Comparison of ENCODE assay signal across 8 cellular contexts in the genomic region with DNA sequence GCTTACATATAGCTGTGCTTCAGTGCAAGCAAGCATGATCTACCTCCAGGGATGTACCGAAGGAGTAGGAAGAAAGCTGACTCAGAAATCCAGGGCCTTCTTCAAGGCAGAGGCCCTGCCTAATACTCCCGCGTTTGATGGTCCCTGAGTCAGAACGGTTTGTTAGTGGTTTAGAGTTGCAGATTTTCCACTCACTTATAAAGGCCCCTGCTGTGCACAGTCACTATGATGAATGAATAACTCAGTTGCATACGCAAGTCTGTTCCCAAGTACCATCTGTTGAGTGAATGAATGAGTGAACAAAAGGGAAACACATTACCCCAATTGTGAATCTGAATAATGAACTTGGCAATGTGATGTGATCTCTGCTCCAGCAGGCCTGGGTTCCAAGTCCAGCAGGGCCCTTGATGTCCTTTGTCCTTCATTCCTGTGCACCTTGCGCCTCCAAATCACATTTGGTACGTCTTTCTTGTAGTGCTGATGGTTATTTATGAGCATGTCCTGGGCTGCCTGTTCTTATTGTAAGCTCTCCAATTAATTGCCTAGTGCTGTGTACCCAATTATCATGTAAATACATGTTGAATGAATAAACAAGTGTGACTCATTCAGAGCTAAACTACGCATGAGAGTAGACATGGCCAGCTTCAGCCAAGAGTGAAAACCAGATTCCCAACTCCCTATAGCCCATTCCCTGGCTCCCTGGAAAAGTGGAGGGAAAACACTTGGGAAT.
DNase-seq lines count a peak whose midpoint lies in the region; ATAC-seq lines count a peak whose summit lies in the region.

No MANE protein-coding gene starts in this region.

- H3K4me3 Mint-ChIP-seq in activated CD4-positive, alpha-beta memory T cell treated with anti-CD3 and anti-CD28 coated beads for 36 hours: no peak overlapping the region
- no peak overlapping the region for H3K4me3 Mint-ChIP-seq in activated CD4-positive, alpha-beta memory T cell treated with anti-CD3 and anti-CD28 coated beads, Interleukin-2, amount 10 ng/mL, durations not matched to agents 7 days and 5 days
- H3K4me3 Mint-ChIP-seq in T-helper 2 cell treated with Interferon-gamma antibody and Interleukin-4, amounts not matched to agents 5 μg/mL and 100 μg/mL, for 36 hours: no peak overlapping the region
- no peak overlapping the region for H3K4me3 Mint-ChIP-seq in stimulated activated effector memory CD8-positive, alpha-beta T cell treated with anti-CD3 and anti-CD28 coated beads, Interleukin-12 subunit alpha, Interleukin-12 subunit beta, amount 100 ng/mL, for 72 hours
- no peak overlapping the region for H3K4me3 Mint-ChIP-seq in T-cell

- no peaks in the 10 kb centered on the region for H3K9me3 Mint-ChIP-seq in activated CD4-positive, alpha-beta memory T cell treated with anti-CD3 and anti-CD28 coated beads for 36 hours
- no peaks in the 10 kb centered on the region for H3K9me3 Mint-ChIP-seq in activated CD4-positive, alpha-beta memory T cell treated with anti-CD3 and anti-CD28 coated beads, Interleukin-2, amount 10 ng/mL, durations not matched to agents 7 days and 5 days
- no peaks in the 10 kb centered on the region for H3K9me3 Mint-ChIP-seq in T-helper 2 cell treated with Interferon-gamma antibody and Interleukin-4, amounts not matched to agents 5 μg/mL and 100 μg/mL, for 36 hours
- no peaks in the 10 kb centered on the region for H3K9me3 Mint-ChIP-seq in stimulated activated effector memory CD8-positive, alpha-beta T cell treated with anti-CD3 and anti-CD28 coated beads, Interleukin-12 subunit alpha, Interleukin-12 subunit beta, amount 100 ng/mL, for 72 hours
- no peaks in the 10 kb centered on the region for H3K9me3 Mint-ChIP-seq in T-cell

- POLR2A ChIA-PET in activated CD4-positive, alpha-beta memory T cell treated with anti-CD3 and anti-CD28 coated beads for 36 hours (lab: Charles Lee): interaction anchor here (1.4 to 2.9 kb wide), 3 partner anchors 46 to 151 kb away, joined by 4 to 8 read pairs (median 4); no protein-coding TSS in a partner anchor
- POLR2A ChIA-PET in activated CD4-positive, alpha-beta memory T cell treated with anti-CD3 and anti-CD28 coated beads, Interleukin-2, amount 10 ng/mL, durations not matched to agents 7 days and 5 days (lab: Charles Lee): no interaction called here
- POLR2A ChIA-PET in T-cell (lab: Charles Lee): no interaction called here

- peaks cover 10% of the 10 kb centered on the region for H3K4me1 Mint-ChIP-seq in activated CD4-positive, alpha-beta memory T cell treated with anti-CD3 and anti-CD28 coated beads for 36 hours (ENCODE audit: low read depth)
- H3K4me1 Mint-ChIP-seq in activated CD4-positive, alpha-beta memory T cell treated with anti-CD3 and anti-CD28 coated beads, Interleukin-2, amount 10 ng/mL, durations not matched to agents 7 days and 5 days: no peaks in the 10 kb centered on the region
- H3K4me1 Mint-ChIP-seq in T-helper 2 cell treated with Interferon-gamma antibody and Interleukin-4, amounts not matched to agents 5 μg/mL and 100 μg/mL, for 36 hours (ENCODE audit: low read depth): peaks cover 2% of the 10 kb centered on the region
- H3K4me1 Mint-ChIP-seq in stimulated activated effector memory CD8-positive, alpha-beta T cell treated with anti-CD3 and anti-CD28 coated beads, Interleukin-12 subunit alpha, Interleukin-12 subunit beta, amount 100 ng/mL, for 72 hours: no peaks in the 10 kb centered on the region
- peaks cover 3 to 10% (median 7%) of the 10 kb centered on the region in 3 donors for H3K4me1 Mint-ChIP-seq in T-cell

- intact Hi-C loops in activated CD4-positive, alpha-beta memory T cell treated with anti-CD3 and anti-CD28 coated beads for 36 hours (cut with micrococcal nuclease): loop anchor here (1.0 to 5.0 kb wide), 4 partner anchors 19 to 468 kb away; a partner anchor contains a TSS

- CTCF ChIA-PET in activated CD4-positive, alpha-beta memory T cell treated with anti-CD3 and anti-CD28 coated beads for 36 hours (lab: Charles Lee): interaction anchor here (1.0 to 11.8 kb wide), 10 partner anchors 20 to 473 kb away, joined by 3 to 138 read pairs (median 21); no protein-coding TSS in a partner anchor
- CTCF ChIA-PET in activated CD4-positive, alpha-beta memory T cell treated with anti-CD3 and anti-CD28 coated beads, Interleukin-2, amount 10 ng/mL, durations not matched to agents 7 days and 5 days (lab: Charles Lee): interaction anchor here (0.6 to 3.1 kb wide), 9 partner anchors 97 to 505 kb away, joined by 3 to 48 read pairs (median 7); no protein-coding TSS in a partner anchor
- CTCF ChIA-PET in T-cell (lab: Charles Lee): interaction anchor here (0.6 to 6.1 kb wide), 6 partner anchors 12 to 574 kb away, joined by 3 to 53 read pairs (median 6); no protein-coding TSS in a partner anchor

- peak; percentile 73 for DNase-seq in activated CD4-positive, alpha-beta memory T cell treated with anti-CD3 and anti-CD28 coated beads for 36 hours
- DNase-seq in activated CD4-positive, alpha-beta memory T cell treated with anti-CD3 and anti-CD28 coated beads, Interleukin-2, amount 10 ng/mL, durations not matched to agents 7 days and 5 days: no peak
- DNase-seq in T-helper 2 cell treated with Interferon-gamma antibody and Interleukin-4, amounts not matched to agents 5 μg/mL and 100 μg/mL, for 36 hours (ENCODE audit: low spot score): peak; percentile 62
- DNase-seq in hippocampal formation (lab: John Stamatoyannopoulos, UW): peak; percentile 70 to 97
- no peak for DNase-seq in stimulated activated effector memory CD8-positive, alpha-beta T cell treated with anti-CD3 and anti-CD28 coated beads, Interleukin-12 subunit alpha, Interleukin-12 subunit beta, amount 100 ng/mL, for 72 hours (ENCODE audit: low spot score in 2 of 2)
- no peak for DNase-seq in T-cell

- peak; percentile 98 for ATAC-seq in stimulated activated effector memory CD8-positive, alpha-beta T cell treated with anti-CD3 and anti-CD28 coated beads, Interleukin-12 subunit alpha, Interleukin-12 subunit beta, amount 100 ng/mL, for 72 hours
- ATAC-seq in GM21825 (IDR thresholded peaks at IDR 0.05; ENCODE audit: unreplicated experiment) (no peak), T-cell (replicated peaks in 1 of 4) (no peak), HG03521 (IDR thresholded peaks at IDR 0.05; ENCODE audit: unreplicated experiment) (no peak)

- H3K36me3 Mint-ChIP-seq in activated CD4-positive, alpha-beta memory T cell treated with anti-CD3 and anti-CD28 coated beads for 36 hours: peaks cover 8% of the 10 kb centered on the region
- peaks cover 3% of the 10 kb centered on the region for H3K36me3 Mint-ChIP-seq in activated CD4-positive, alpha-beta memory T cell treated with anti-CD3 and anti-CD28 coated beads, Interleukin-2, amount 10 ng/mL, durations not matched to agents 7 days and 5 days (ENCODE audit: low read depth)
- H3K36me3 Mint-ChIP-seq in T-helper 2 cell treated with Interferon-gamma antibody and Interleukin-4, amounts not matched to agents 5 μg/mL and 100 μg/mL, for 36 hours (ENCODE audit: low read depth): peaks cover 10% of the 10 kb centered on the region
- H3K36me3 Mint-ChIP-seq in stimulated activated effector memory CD8-positive, alpha-beta T cell treated with anti-CD3 and anti-CD28 coated beads, Interleukin-12 subunit alpha, Interleukin-12 subunit beta, amount 100 ng/mL, for 72 hours: peaks cover 11% of the 10 kb centered on the region
- H3K36me3 Mint-ChIP-seq in T-cell: peaks cover 14% of the 10 kb centered on the region

- no peak overlapping the region for H3K27ac Mint-ChIP-seq in activated CD4-positive, alpha-beta memory T cell treated with anti-CD3 and anti-CD28 coated beads for 36 hours
- H3K27ac Mint-ChIP-seq in activated CD4-positive, alpha-beta memory T cell treated with anti-CD3 and anti-CD28 coated beads, Interleukin-2, amount 10 ng/mL, durations not matched to agents 7 days and 5 days: no peak overlapping the region
- no peak overlapping the region for H3K27ac Mint-ChIP-seq in T-helper 2 cell treated with Interferon-gamma antibody and Interleukin-4, amounts not matched to agents 5 μg/mL and 100 μg/mL, for 36 hours
- H3K27ac Mint-ChIP-seq in stimulated activated effector memory CD8-positive, alpha-beta T cell treated with anti-CD3 and anti-CD28 coated beads, Interleukin-12 subunit alpha, Interleukin-12 subunit beta, amount 100 ng/mL, for 72 hours: no peak overlapping the region
- no peak overlapping the region for H3K27ac Mint-ChIP-seq in T-cell

- H3K27me3 Mint-ChIP-seq in activated CD4-positive, alpha-beta memory T cell treated with anti-CD3 and anti-CD28 coated beads for 36 hours: no peaks in the 10 kb centered on the region
- H3K27me3 Mint-ChIP-seq in activated CD4-positive, alpha-beta memory T cell treated with anti-CD3 and anti-CD28 coated beads, Interleukin-2, amount 10 ng/mL, durations not matched to agents 7 days and 5 days: no peaks in the 10 kb centered on the region
- H3K27me3 Mint-ChIP-seq in T-helper 2 cell treated with Interferon-gamma antibody and Interleukin-4, amounts not matched to agents 5 μg/mL and 100 μg/mL, for 36 hours (ENCODE audit: low read depth): no peaks in the 10 kb centered on the region
- no peaks in the 10 kb centered on the region for H3K27me3 Mint-ChIP-seq in T-cell

Comparison
In these comparisons a context has a peak if more than half of its experiments do, and no peak if none do; other contexts are left out.
1. DNase-seq: peak in activated CD4-positive, alpha-beta memory T cell treated with anti-CD3 and anti-CD28 coated beads for 36 hours (single experiment), T-helper 2 cell treated with Interferon-gamma antibody and Interleukin-4, amounts not matched to agents 5 μg/mL and 100 μg/mL, for 36 hours (single experiment) and hippocampal formation (2 of 2); none in activated CD4-positive, alpha-beta memory T cell treated with anti-CD3 and anti-CD28 coated beads, Interleukin-2, amount 10 ng/mL, durations not matched to agents 7 days and 5 days (single experiment), stimulated activated effector memory CD8-positive, alpha-beta T cell treated with anti-CD3 and anti-CD28 coated beads, Interleukin-12 subunit alpha, Interleukin-12 subunit beta, amount 100 ng/mL, for 72 hours (0 of 2) and T-cell (0 of 34).